ENCODE assay signal across 1 cellular context in the genomic region with DNA sequence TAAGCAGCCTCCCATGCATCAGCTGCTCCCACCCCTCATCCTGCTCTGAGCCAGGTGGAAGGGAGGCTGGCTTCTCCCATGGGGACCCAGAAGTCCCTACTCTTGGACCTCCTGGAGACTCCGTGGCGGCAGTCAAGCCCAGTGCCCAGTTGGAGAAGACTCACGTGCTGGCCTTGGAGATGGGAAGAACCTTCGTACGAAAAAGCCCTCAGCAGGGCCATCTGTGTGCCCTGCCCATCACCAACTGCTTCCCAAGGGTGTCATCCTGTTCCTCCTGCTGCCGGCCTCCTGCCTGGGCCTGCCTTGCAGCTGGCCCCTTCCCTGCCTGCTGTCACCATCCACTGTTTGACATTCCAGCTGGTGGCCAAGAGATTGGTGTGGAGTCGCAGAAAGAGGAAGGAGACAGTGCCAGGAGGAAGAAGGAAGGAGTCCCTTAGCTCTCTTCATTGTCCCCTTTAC.
TF ChIP-seq lines count a peak whose summit lies in the region.

No MANE protein-coding gene starts in this region.

TF ChIP-seq in HEK293, 187 proteins besides CTCF, POLR2A, EP300 and RAD21:
- TF ChIP-seq ZIC2 (tag by site-specific recombination; IDR thresholded peaks at IDR 0.05) (0 out of 2 replicates have a peak, but pooled peaks have one; percentile 29), SP3 (tag by site-specific recombination; IDR thresholded peaks at IDR 0.05) (no peak), ZNF335 (tag by site-specific recombination; conservative IDR thresholded peaks at IDR 0.05) (peak; percentile 56), ZNF155 (tag by site-specific recombination; IDR thresholded peaks at IDR 0.05) (no peak)
- TF ChIP-seq, protein P1, sequence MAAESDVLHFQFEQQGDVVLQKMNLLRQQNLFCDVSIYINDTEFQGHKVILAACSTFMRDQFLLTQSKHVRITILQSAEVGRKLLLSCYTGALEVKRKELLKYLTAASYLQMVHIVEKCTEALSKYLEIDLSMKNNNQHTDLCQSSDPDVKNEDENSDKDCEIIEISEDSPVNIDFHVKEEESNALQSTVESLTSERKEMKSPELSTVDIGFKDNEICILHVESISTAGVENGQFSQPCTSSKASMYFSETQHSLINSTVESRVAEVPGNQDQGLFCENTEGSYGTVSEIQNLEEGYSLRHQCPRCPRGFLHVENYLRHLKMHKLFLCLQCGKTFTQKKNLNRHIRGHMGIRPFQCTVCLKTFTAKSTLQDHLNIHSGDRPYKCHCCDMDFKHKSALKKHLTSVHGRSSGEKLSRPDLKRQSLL (tag by site-specific recombination; IDR thresholded peaks at IDR 0.05): no peak
